In genomic region chr17:30808785-30809286, GRCh38 we compare ENCODE assay signal across 9 cellular contexts. TPM values are rescaled to one million over a fixed set of nuclear protein-coding genes. Genes with fewer than 3 reads are reported as not detected.
DNase-seq lines count a peak whose midpoint lies in the region; ATAC-seq and TF ChIP-seq lines count a peak whose summit lies in the region.
"Had no signal": no experiment of that assay in that cellular context is flagged by ENCODE, and none has a peak within 500 bp of the region (broad histone marks: within the 10 kb centered on the region; RNA-seq: fewer than 3 reads in every experiment).

No MANE protein-coding gene starts in this region.

- DNase-seq in GM12864 (ENCODE audit: low read depth) (peak; percentile 90), MV-4-11 (lab: John Stamatoyannopoulos, UW) (peak; percentile 94), MG63 (no peak), SHP77 (lab: John Stamatoyannopoulos, UW) (no peak), COLO668 (lab: John Stamatoyannopoulos, UW; ENCODE audit: unreplicated experiment) (no peak), prostate gland (ENCODE audit: low spot score) (no peak)
- no peak for DNase-seq in effector memory CD4-positive, alpha-beta T cell

- intact Hi-C loops in prostate gland (cut with DNase I): no loop called here

- H3K27ac ChIP-seq in effector memory CD4-positive, alpha-beta T cell (ENCODE audit: insufficient read depth, low read length, poor library complexity, severe bottlenecking): peak overlapping the region; percentile 65
- no peak overlapping the region for H3K27ac ChIP-seq in prostate gland

- WGBS in prostate gland: 81% methylated on average over 9 of the region's 9 CpGs

- peaks cover 6% of the 10 kb centered on the region for H3K36me3 ChIP-seq in effector memory CD4-positive, alpha-beta T cell (ENCODE audit: control insufficient read depth, insufficient read depth, low read length)
- peaks cover 23% of the 10 kb centered on the region for H3K36me3 ChIP-seq in MG63
- H3K36me3 ChIP-seq in prostate gland: no peaks in the 10 kb centered on the region

- no peak for TF ChIP-seq CTCF in GM12864 (IDR thresholded peaks at IDR 0.05; ENCODE audit: low read depth, low read length, missing control alignments)
- TF ChIP-seq CTCF in prostate gland (IDR thresholded peaks at IDR 0.05): no peak

- no peaks in the 10 kb centered on the region for H3K27me3 ChIP-seq in effector memory CD4-positive, alpha-beta T cell (replicated peaks; ENCODE audit: control insufficient read depth, insufficient read depth, low read length, poor library complexity, severe bottlenecking)
- H3K27me3 ChIP-seq in MG63: no peaks in the 10 kb centered on the region
- no peaks in the 10 kb centered on the region for H3K27me3 ChIP-seq in prostate gland (replicated peaks; ENCODE audit: insufficient read depth)
- H3K27me3 ChIP-seq: body of pancreas had no signal

- H3K4me3 ChIP-seq in GM12864 (ENCODE audit: low read depth, low read length): peak overlapping the region; percentile 18; the same call in 1 of the 2 replicates
- H3K4me3 ChIP-seq in effector memory CD4-positive, alpha-beta T cell (ENCODE audit: insufficient read depth, low read depth, low read length, poor library complexity, severe bottlenecking): peak overlapping the region; percentile 42
- H3K4me3 ChIP-seq in MG63: no peak overlapping the region
- no peak overlapping the region for H3K4me3 ChIP-seq in prostate gland
- H3K4me3 ChIP-seq: body of pancreas had no signal

- no peak for TF ChIP-seq POLR2A in prostate gland (IDR thresholded peaks at IDR 0.05)

- peaks cover 54% of the 10 kb centered on the region for H3K4me1 ChIP-seq in effector memory CD4-positive, alpha-beta T cell (ENCODE audit: control insufficient read depth, insufficient read depth, low read length, poor library complexity, severe bottlenecking)
- H3K4me1 ChIP-seq in prostate gland (replicated peaks): no peaks in the 10 kb centered on the region
- H3K4me1 ChIP-seq: body of pancreas had no signal

- peak; percentile 91 for ATAC-seq in GM21515 (IDR thresholded peaks at IDR 0.05; ENCODE audit: unreplicated experiment)
- ATAC-seq: body of pancreas had no signal

- H3K9me3 ChIP-seq in effector memory CD4-positive, alpha-beta T cell (ENCODE audit: control insufficient read depth, low read length): no peaks in the 10 kb centered on the region
- H3K9me3 ChIP-seq in MG63 (no peaks in the 10 kb centered on the region), prostate gland (no peaks in the 10 kb centered on the region)
- H3K9me3 ChIP-seq: body of pancreas had no signal

RNA-seq across cellular contexts. Expression of gene CRLF3, which starts 15.7 kb away (rescaled TPM):
- total RNA-seq in MG63 (2014; rRNA removed; shearing (Covaris generic); ENCODE audit: low replicate concordance): 22.0 and 25.7 TPM in 2 replicates
- total RNA-seq in prostate gland: 10 to 100 TPM in 1 of 2 donors, 1 to 10 TPM in 1; 8.0 to 14.8 TPM

RNA-seq across cellular contexts. Expression of gene ATAD5, which starts 22.9 kb away (rescaled TPM):
- 2.4 and 7.6 TPM in 2 replicates for total RNA-seq in MG63 (2014; rRNA removed; shearing (Covaris generic); ENCODE audit: low replicate concordance)
- total RNA-seq in prostate gland: 1 to 10 TPM; 2.0 to 3.1 TPM

Comparison
In these comparisons a context has a peak if more than half of its experiments do, and no peak if none do; other contexts are left out.
1. DNase-seq: peak in GM12864 (single experiment) and MV-4-11 (single experiment); none in effector memory CD4-positive, alpha-beta T cell (0 of 3), MG63 (single experiment), SHP77 (0 of 2), COLO668 (single experiment) and prostate gland (single experiment).
2. H3K4me3 ChIP-seq: peak in GM12864 (single experiment) and effector memory CD4-positive, alpha-beta T cell (single experiment); none in MG63 (single experiment) and prostate gland (0 of 2).